34 cellular contexts compared by ENCODE assay signal in genomic region chr6:20684474-20684873, GRCh38.
"Had no signal": no experiment of that assay in that cellular context is flagged by ENCODE, and none has a peak within 500 bp of the region (broad histone marks: within the 10 kb centered on the region; RNA-seq: fewer than 3 reads in every experiment).

No MANE protein-coding gene starts in this region.

- ATAC-seq: activated naive CD4-positive, alpha-beta T cell treated with anti-CD3 and anti-CD28 coated beads, Interleukin-2, amount 50 U/mL, for 72 hours; activated naive CD8-positive, alpha-beta T cell treated with anti-CD3 and anti-CD28 coated beads, Interleukin-2, amount 50 U/mL, for 24 hours; activated T-cell treated with anti-CD3 and anti-CD28 coated beads, Interleukin-2, amount 50 U/mL, for 4 hours; activated T-cell treated with anti-CD3 and anti-CD28 coated beads, Interleukin-2, amount 50 U/mL, for 72 hours; activated T-helper 17 cell treated with anti-CD3 and anti-CD28 coated beads, Interleukin-2, amount 50 U/mL, for 72 hours; body of pancreas had no signal

- FAIRE-seq: astrocyte, bronchial epithelial cell had no signal

- H3K27me3 ChIP-seq: adrenal gland, ascending aorta, body of pancreas, brain microvascular endothelial cell, breast epithelium, cardiac muscle cell had no signal

- H3K27ac ChIP-seq: adrenal gland, ascending aorta, body of pancreas, brain microvascular endothelial cell, breast epithelium, cardiac muscle cell had no signal

- H3K4me1 ChIP-seq: adrenal gland, ascending aorta had no signal

- H3K4me3 ChIP-seq: adrenal gland, ascending aorta, body of pancreas, breast epithelium, cardiac muscle cell had no signal

- DNase-seq: activated effector memory CD4-positive, alpha-beta T cell treated with anti-CD3 and anti-CD28 coated beads, Interleukin-2, amount 50 U/mL, for 16 hours; activated effector memory CD4-positive, alpha-beta T cell treated with Interleukin-2 at 50 U/mL for 16 hours; activated gamma-delta T cell; activated gamma-delta T cell treated with Interleukin-2 at 50 U/mL for 16 hours; activated naive CD4-positive, alpha-beta T cell; activated naive CD4-positive, alpha-beta T cell treated with anti-CD3 and anti-CD28 coated beads for 36 hours; activated naive CD4-positive, alpha-beta T cell treated with anti-CD3 and anti-CD28 coated beads, Interleukin-2, amount 10 ng/mL, durations not matched to agents 7 days and 5 days; activated naive CD4-positive, alpha-beta T cell treated with anti-CD3 and anti-CD28 coated beads, Interleukin-2, amount 50 U/mL, for 16 hours; activated naive CD4-positive, alpha-beta T cell treated with Interleukin-2 at 50 U/mL for 16 hours; activated naive CD8-positive, alpha-beta T cell treated with anti-CD3 and anti-CD28 coated beads for 36 hours; activated naive CD8-positive, alpha-beta T cell treated with anti-CD3 and anti-CD28 coated beads, Interleukin-2, amount 10 ng/mL, durations not matched to agents 7 days and 5 days; activated naive CD8-positive, alpha-beta T cell treated with anti-CD3 and anti-CD28 coated beads, Interleukin-2, amount 50 U/mL, for 24 hours; activated T-cell treated with anti-CD3 and anti-CD28 coated beads, Interleukin-2, amount 50 U/mL, for 1 hour; activated T-cell treated with anti-CD3 and anti-CD28 coated beads, Interleukin-2, amount 50 U/mL, for 24 hours; activated T-cell treated with anti-CD3 and anti-CD28 coated beads, Interleukin-2, amount 50 U/mL, for 4 hours; activated T-cell treated with anti-CD3 and anti-CD28 coated beads, Interleukin-2, amount 50 U/mL, for 48 hours; activated T-cell treated with anti-CD3 and anti-CD28 coated beads, Interleukin-2, amount 50 U/mL, for 72 hours; adrenal gland; amniotic stem cell; amygdala; anterior cingulate cortex; aorta; body of pancreas; brain microvascular endothelial cell; caudate nucleus; central memory CD4-positive, alpha-beta T cell; cerebellar nuclear complex had no signal

- H3K9me3 ChIP-seq: adrenal gland, ascending aorta, body of pancreas, breast epithelium had no signal

- H3K36me3 ChIP-seq: adrenal gland, ascending aorta, brain microvascular endothelial cell, breast epithelium, cardiac muscle cell had no signal
